1 cellular context compared by ENCODE assay signal in the genomic region with DNA sequence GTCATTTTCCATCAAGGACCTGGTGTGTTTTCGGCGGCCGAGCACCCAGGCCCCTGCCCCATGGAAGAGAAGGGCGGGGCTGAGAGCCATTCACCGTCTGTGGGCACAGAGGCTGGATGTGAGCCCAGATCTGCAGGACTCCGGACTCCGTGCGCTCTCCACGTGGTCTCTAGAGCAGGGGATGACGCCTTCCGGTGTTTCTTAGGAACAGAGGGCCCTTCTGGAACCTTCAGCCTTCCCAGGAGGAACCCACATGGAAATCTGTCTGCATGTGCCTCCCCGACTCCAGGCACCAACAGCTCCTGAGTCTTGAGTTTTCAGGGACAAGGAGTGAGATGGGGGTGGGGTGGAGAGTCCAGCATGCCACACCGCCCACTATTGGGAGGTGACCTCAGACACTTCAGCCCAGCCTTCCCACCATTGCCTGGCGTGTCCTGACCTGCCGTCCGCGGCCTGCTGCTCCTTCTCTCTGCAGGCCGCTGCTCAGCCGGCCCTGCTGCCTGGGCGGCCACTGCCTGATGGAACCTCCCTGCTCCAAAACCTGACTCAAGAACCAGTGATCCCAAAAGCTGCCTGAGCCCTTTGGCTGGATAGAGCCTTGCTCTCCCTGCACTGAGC.
TF ChIP-seq lines count a peak whose summit lies in the region.

No MANE protein-coding gene starts in this region.

TF ChIP-seq in K562, 482 proteins besides CTCF, POLR2A, EP300 and RAD21 (continued from another document and continues in another):
- TF ChIP-seq, protein P1, sequence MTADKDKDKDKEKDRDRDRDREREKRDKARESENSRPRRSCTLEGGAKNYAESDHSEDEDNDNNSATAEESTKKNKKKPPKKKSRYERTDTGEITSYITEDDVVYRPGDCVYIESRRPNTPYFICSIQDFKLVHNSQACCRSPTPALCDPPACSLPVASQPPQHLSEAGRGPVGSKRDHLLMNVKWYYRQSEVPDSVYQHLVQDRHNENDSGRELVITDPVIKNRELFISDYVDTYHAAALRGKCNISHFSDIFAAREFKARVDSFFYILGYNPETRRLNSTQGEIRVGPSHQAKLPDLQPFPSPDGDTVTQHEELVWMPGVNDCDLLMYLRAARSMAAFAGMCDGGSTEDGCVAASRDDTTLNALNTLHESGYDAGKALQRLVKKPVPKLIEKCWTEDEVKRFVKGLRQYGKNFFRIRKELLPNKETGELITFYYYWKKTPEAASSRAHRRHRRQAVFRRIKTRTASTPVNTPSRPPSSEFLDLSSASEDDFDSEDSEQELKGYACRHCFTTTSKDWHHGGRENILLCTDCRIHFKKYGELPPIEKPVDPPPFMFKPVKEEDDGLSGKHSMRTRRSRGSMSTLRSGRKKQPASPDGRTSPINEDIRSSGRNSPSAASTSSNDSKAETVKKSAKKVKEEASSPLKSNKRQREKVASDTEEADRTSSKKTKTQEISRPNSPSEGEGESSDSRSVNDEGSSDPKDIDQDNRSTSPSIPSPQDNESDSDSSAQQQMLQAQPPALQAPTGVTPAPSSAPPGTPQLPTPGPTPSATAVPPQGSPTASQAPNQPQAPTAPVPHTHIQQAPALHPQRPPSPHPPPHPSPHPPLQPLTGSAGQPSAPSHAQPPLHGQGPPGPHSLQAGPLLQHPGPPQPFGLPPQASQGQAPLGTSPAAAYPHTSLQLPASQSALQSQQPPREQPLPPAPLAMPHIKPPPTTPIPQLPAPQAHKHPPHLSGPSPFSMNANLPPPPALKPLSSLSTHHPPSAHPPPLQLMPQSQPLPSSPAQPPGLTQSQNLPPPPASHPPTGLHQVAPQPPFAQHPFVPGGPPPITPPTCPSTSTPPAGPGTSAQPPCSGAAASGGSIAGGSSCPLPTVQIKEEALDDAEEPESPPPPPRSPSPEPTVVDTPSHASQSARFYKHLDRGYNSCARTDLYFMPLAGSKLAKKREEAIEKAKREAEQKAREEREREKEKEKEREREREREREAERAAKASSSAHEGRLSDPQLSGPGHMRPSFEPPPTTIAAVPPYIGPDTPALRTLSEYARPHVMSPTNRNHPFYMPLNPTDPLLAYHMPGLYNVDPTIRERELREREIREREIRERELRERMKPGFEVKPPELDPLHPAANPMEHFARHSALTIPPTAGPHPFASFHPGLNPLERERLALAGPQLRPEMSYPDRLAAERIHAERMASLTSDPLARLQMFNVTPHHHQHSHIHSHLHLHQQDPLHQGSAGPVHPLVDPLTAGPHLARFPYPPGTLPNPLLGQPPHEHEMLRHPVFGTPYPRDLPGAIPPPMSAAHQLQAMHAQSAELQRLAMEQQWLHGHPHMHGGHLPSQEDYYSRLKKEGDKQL (CRISPR knock-in tag; IDR thresholded peaks at IDR 0.05; ENCODE audit: borderline replicate concordance) = 0 out of 2 replicates have a peak, but pooled peaks have one; percentile 18
- TF ChIP-seq HNRNPL (IDR thresholded peaks at IDR 0.05; ENCODE audit: low read depth, low read length) (no peak), SRSF9 (IDR thresholded peaks at IDR 0.05; ENCODE audit: borderline replicate concordance, low read depth, low read length) (no peak), SRSF7 (optimal IDR thresholded peaks at IDR 0.05; ENCODE audit: low read depth, low read length) (no peak), NUFIP1 (IDR thresholded peaks at IDR 0.05; ENCODE audit: partially characterized antibody) (no peak), RFX1 (IDR thresholded peaks at IDR 0.05) (no peak), HEY1 (CRISPR knock-in tag; IDR thresholded peaks at IDR 0.05; ENCODE audit: borderline replicate concordance) (no peak), FOS (IDR thresholded peaks at IDR 0.05; ENCODE audit: extremely low read depth, insufficient read length) (no peak), SMAD2 (IDR thresholded peaks at IDR 0.05; ENCODE audit: low read depth, low read length) (no peak), POLR3A (IDR thresholded peaks at IDR 0.05; ENCODE audit: borderline replicate concordance, extremely low read depth, insufficient read depth, insufficient read length) (no peak), NR4A1 (CRISPR knock-in tag; IDR thresholded peaks at IDR 0.05) (no peak), NR4A1 (tag; IDR thresholded peaks at IDR 0.05) (no peak), EGR1 (conservative IDR thresholded peaks at IDR 0.05) (peak; percentile 34; the same call in 1 of the 2 replicates), KLF6 (CRISPR knock-in tag; IDR thresholded peaks at IDR 0.05; ENCODE audit: borderline replicate concordance) (no peak), ZNF583 (CRISPR knock-in tag; IDR thresholded peaks at IDR 0.05) (no peak), L3MBTL2 (IDR thresholded peaks at IDR 0.05) (peak; percentile 36; the same call in 1 of the 2 replicates), SAFB (IDR thresholded peaks at IDR 0.05; ENCODE audit: borderline replicate concordance, low read depth, low read length) (no peak), HSF4 (CRISPR knock-in tag; IDR thresholded peaks at IDR 0.05; ENCODE audit: borderline replicate concordance) (no peak), ZC3H11A (IDR thresholded peaks at IDR 0.05; ENCODE audit: low read depth, low read length) (no peak), MEF2D (tag; conservative IDR thresholded peaks at IDR 0.05; ENCODE audit: low read depth) (no peak), ZFP30 (CRISPR knock-in tag; IDR thresholded peaks at IDR 0.05; ENCODE audit: borderline replicate concordance) (no peak), SMARCC2 (IDR thresholded peaks at IDR 0.05; ENCODE audit: low read depth) (no peak), SIRT6 (IDR thresholded peaks at IDR 0.05; ENCODE audit: low read depth, low read length) (no peak), HDAC3 (IDR thresholded peaks at IDR 0.05; ENCODE audit: borderline replicate concordance, partially characterized antibody) (no peak)
- TF ChIP-seq, protein P2, sequence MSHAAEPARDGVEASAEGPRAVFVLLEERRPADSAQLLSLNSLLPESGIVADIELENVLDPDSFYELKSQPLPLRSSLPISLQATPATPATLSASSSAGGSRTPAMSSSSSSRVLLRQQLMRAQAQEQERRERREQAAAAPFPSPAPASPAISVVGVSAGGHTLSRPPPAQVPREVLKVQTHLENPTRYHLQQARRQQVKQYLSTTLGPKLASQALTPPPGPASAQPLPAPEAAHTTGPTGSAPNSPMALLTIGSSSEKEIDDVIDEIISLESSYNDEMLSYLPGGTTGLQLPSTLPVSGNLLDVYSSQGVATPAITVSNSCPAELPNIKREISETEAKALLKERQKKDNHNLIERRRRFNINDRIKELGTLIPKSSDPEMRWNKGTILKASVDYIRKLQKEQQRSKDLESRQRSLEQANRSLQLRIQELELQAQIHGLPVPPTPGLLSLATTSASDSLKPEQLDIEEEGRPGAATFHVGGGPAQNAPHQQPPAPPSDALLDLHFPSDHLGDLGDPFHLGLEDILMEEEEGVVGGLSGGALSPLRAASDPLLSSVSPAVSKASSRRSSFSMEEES (CRISPR knock-in tag; IDR thresholded peaks at IDR 0.05) = no peak
- TF ChIP-seq, protein P3, sequence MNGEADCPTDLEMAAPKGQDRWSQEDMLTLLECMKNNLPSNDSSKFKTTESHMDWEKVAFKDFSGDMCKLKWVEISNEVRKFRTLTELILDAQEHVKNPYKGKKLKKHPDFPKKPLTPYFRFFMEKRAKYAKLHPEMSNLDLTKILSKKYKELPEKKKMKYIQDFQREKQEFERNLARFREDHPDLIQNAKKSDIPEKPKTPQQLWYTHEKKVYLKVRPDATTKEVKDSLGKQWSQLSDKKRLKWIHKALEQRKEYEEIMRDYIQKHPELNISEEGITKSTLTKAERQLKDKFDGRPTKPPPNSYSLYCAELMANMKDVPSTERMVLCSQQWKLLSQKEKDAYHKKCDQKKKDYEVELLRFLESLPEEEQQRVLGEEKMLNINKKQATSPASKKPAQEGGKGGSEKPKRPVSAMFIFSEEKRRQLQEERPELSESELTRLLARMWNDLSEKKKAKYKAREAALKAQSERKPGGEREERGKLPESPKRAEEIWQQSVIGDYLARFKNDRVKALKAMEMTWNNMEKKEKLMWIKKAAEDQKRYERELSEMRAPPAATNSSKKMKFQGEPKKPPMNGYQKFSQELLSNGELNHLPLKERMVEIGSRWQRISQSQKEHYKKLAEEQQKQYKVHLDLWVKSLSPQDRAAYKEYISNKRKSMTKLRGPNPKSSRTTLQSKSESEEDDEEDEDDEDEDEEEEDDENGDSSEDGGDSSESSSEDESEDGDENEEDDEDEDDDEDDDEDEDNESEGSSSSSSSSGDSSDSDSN (IDR thresholded peaks at IDR 0.05; ENCODE audit: borderline replicate concordance in 1 of 2, low read depth in 2 of 2, low read length in 2 of 2) = 0 out of 4 replicates have a peak, but pooled peaks of 1 of the 2 experiments have one; percentile 27
- TF ChIP-seq, protein P4, sequence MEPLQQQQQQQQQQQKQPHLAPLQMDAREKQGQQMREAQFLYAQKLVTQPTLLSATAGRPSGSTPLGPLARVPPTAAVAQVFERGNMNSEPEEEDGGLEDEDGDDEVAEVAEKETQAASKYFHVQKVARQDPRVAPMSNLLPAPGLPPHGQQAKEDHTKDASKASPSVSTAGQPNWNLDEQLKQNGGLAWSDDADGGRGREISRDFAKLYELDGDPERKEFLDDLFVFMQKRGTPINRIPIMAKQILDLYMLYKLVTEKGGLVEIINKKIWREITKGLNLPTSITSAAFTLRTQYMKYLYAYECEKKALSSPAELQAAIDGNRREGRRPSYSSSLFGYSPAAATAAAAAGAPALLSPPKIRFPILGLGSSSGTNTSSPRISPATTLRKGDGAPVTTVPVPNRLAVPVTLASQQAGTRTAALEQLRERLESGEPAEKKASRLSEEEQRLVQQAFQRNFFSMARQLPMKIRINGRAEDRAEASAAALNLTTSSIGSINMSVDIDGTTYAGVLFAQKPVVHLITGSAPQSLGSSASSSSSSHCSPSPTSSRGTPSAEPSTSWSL (CRISPR knock-in tag; IDR thresholded peaks at IDR 0.05; ENCODE audit: borderline replicate concordance) = no peak
- TF ChIP-seq, protein P5, sequence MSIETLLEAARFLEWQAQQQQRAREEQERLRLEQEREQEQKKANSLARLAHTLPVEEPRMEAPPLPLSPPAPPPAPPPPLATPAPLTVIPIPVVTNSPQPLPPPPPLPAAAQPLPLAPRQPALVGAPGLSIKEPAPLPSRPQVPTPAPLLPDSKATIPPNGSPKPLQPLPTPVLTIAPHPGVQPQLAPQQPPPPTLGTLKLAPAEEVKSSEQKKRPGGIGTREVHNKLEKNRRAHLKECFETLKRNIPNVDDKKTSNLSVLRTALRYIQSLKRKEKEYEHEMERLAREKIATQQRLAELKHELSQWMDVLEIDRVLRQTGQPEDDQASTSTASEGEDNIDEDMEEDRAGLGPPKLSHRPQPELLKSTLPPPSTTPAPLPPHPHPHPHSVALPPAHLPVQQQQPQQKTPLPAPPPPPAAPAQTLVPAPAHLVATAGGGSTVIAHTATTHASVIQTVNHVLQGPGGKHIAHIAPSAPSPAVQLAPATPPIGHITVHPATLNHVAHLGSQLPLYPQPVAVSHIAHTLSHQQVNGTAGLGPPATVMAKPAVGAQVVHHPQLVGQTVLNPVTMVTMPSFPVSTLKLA (conservative IDR thresholded peaks at IDR 0.05) = 0 out of 4 replicates have a peak, but pooled peaks of 1 of the 2 experiments have one; percentile 20
- TF ChIP-seq, protein P6, sequence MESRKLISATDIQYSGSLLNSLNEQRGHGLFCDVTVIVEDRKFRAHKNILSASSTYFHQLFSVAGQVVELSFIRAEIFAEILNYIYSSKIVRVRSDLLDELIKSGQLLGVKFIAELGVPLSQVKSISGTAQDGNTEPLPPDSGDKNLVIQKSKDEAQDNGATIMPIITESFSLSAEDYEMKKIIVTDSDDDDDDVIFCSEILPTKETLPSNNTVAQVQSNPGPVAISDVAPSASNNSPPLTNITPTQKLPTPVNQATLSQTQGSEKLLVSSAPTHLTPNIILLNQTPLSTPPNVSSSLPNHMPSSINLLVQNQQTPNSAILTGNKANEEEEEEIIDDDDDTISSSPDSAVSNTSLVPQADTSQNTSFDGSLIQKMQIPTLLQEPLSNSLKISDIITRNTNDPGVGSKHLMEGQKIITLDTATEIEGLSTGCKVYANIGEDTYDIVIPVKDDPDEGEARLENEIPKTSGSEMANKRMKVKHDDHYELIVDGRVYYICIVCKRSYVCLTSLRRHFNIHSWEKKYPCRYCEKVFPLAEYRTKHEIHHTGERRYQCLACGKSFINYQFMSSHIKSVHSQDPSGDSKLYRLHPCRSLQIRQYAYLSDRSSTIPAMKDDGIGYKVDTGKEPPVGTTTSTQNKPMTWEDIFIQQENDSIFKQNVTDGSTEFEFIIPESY (CRISPR knock-in tag; IDR thresholded peaks at IDR 0.05) = peak; percentile 33; the same call in 1 of the 2 replicates
- TF ChIP-seq, protein P7, sequence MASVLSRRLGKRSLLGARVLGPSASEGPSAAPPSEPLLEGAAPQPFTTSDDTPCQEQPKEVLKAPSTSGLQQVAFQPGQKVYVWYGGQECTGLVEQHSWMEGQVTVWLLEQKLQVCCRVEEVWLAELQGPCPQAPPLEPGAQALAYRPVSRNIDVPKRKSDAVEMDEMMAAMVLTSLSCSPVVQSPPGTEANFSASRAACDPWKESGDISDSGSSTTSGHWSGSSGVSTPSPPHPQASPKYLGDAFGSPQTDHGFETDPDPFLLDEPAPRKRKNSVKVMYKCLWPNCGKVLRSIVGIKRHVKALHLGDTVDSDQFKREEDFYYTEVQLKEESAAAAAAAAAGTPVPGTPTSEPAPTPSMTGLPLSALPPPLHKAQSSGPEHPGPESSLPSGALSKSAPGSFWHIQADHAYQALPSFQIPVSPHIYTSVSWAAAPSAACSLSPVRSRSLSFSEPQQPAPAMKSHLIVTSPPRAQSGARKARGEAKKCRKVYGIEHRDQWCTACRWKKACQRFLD (CRISPR knock-in tag; IDR thresholded peaks at IDR 0.05) = no peak
- TF ChIP-seq, protein P8, sequence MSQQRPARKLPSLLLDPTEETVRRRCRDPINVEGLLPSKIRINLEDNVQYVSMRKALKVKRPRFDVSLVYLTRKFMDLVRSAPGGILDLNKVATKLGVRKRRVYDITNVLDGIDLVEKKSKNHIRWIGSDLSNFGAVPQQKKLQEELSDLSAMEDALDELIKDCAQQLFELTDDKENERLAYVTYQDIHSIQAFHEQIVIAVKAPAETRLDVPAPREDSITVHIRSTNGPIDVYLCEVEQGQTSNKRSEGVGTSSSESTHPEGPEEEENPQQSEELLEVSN (IDR thresholded peaks at IDR 0.05; ENCODE audit: borderline replicate concordance in 1 of 2, extremely low read depth in 1 of 2, insufficient read depth in 1 of 2, insufficient read length in 1 of 2, low read depth in 1 of 2, low read length in 1 of 2, poor library complexity in 1 of 2, severe bottlenecking in 1 of 2) = peak in 1 of 2 experiments; percentile 32
